8 cellular contexts compared by ENCODE assay signal in the genomic region with DNA sequence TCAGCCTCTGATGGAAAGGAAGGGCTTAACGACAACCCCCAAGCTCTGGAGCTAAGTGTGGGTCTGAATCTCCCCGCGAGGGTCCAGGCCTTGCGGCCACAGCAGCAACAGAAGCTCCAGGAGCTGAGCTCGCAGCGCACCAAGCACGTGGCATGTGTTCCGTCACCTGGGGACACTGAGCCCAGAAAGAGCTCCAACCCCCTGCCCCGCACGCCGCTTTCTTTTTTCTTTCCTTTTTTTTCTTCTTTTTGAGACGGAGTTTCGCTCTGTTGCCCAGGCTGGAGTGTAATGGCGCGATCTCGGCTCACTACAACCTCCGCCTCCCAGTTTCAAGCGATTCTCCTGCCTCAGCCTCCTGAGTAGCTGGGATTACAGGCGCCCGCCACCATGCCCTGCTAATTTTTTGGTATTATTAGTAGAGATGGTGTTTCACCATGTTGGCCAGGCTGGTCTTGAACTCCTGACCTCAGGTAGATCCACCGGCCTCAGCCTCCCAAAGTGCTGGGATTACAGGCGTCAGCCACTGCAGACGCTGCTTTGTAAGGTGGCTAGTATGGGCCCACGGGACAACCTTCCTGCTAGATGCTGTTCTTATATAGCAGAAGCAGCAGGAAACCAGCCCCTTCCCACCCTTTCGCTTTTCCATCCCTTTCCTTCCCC. TPM values are rescaled to one million over a fixed set of nuclear protein-coding genes. Genes with fewer than 3 reads are reported as not detected.
A peak's percentile ranks its signal among the peaks of the same experiment; 100 is the strongest.
DNase-seq lines count a peak whose midpoint lies in the region; ATAC-seq and TF ChIP-seq lines count a peak whose summit lies in the region.

No MANE protein-coding gene starts in this region.

- H3K27ac ChIP-seq in SJCRH30: no peak overlapping the region
- H3K27ac ChIP-seq in skin epidermis: peak overlapping the region in 13 of 21 experiments; percentile 11 to 94 (median 54)

- DNase-seq in SJCRH30: no peak
- DNase-seq in fibroblast of the aortic adventitia (ENCODE audit: low read depth): no peak
- no peak for DNase-seq in NCI-H510A treated with DMSO at 0.1 percent for 48 hours (lab: John Stamatoyannopoulos, UW)
- DNase-seq in NCI-H524 treated with DMSO at 0.1 percent for 48 hours (lab: John Stamatoyannopoulos, UW): no peak
- no peak for DNase-seq in HT-29 (ENCODE audit: low spot score)

- no peaks in the 10 kb centered on the region for H3K9me3 ChIP-seq in SJCRH30 (replicated peaks)

- ATAC-seq in GM19395 (IDR thresholded peaks at IDR 0.05; ENCODE audit: unreplicated experiment) (peak; percentile 25), GM21423 (IDR thresholded peaks at IDR 0.05; ENCODE audit: unreplicated experiment) (no peak)

- no peaks in the 10 kb centered on the region for H3K27me3 ChIP-seq in SJCRH30

- TF ChIP-seq CTCF in fibroblast of the aortic adventitia (IDR thresholded peaks at IDR 0.05; ENCODE audit: insufficient read depth, low read length): no peak

- H3K4me3 ChIP-seq in SJCRH30 (peak overlapping the region; percentile 87), fibroblast of the aortic adventitia (ENCODE audit: low read depth, low read length) (peak overlapping the region; percentile 42), skin epidermis (peak overlapping the region; percentile 19 to 87 (median 77))

- no peaks in the 10 kb centered on the region for H3K36me3 ChIP-seq in SJCRH30

- H3K4me1 ChIP-seq in SJCRH30: peaks cover 5% of the 10 kb centered on the region; the same call in 1 of the 2 replicates

RNA-seq across cellular contexts. Expression of a gene that starts 0.7 kb away (rescaled TPM):
- total RNA-seq in SJCRH30 (2014; rRNA removed; shearing (Covaris generic)): 25.8 and 28.8 TPM in 2 replicates
- 31.5 and 65.7 TPM in 2 replicates for total RNA-seq in fibroblast of the aortic adventitia (ENCODE audit: low replicate concordance)
- 99.9 and 119 TPM in 2 replicates for total RNA-seq in HT-29 (2014; rRNA removed; shearing (Covaris generic))

RNA-seq across cellular contexts. Expression of a gene that starts 36.1 kb away (rescaled TPM):
- total RNA-seq in SJCRH30 (2014; rRNA removed; shearing (Covaris generic)): 22.0 and 28.1 TPM in 2 replicates
- 30.7 and 30.8 TPM in 2 replicates for total RNA-seq in fibroblast of the aortic adventitia (ENCODE audit: low replicate concordance)
- total RNA-seq in HT-29 (2014; rRNA removed; shearing (Covaris generic)): 122 and 166 TPM in 2 replicates
